13 cellular contexts compared by ENCODE assay signal in the genomic region with DNA sequence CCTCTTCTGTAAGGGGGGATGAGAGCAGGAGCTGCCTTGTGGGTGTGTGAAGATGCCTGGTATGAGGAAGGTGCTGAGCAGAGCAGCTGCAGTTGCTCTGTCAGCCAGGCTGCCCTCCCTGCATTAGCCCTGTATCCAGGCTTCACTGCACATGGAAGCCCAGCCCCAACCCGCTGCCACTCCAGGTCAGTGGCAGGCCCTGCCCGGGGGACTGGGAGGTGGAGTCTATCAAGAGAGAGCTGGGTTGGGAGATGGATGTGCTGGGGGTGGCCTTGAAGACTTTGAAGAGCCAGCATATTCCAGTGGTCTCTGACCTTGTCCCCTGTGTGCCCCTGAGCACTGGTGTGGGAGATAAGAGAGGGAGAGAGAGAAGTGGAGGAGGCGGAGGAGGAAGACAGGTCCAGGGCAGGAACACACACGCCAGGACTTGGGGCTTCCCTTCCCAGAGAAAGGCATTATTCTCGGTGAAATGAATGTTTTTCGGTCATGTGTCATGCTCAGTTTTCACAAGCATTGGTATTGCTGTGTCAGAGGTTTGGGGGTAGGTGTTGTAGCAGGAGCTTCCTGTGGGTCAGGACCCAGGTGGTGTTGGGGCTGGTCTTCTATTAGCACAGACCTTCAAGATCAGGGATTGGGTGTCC. TPM values are rescaled to one million over a fixed set of nuclear protein-coding genes. Genes with fewer than 3 reads are reported as not detected.
DNase-seq lines count a peak whose midpoint lies in the region; ATAC-seq, FAIRE-seq and TF ChIP-seq lines count a peak whose summit lies in the region.
"Had no signal": no experiment of that assay in that cellular context is flagged by ENCODE, and none has a peak within 500 bp of the region (broad histone marks: within the 10 kb centered on the region; RNA-seq: fewer than 3 reads in every experiment).

No MANE protein-coding gene starts in this region.

- H3K27ac Mint-ChIP-seq in CD4-positive, alpha-beta T cell, result peak overlapping the region; percentile 81
- H3K27ac Mint-ChIP-seq in HFFc6 (peak overlapping the region; percentile 89), astrocyte (ENCODE audit: unreplicated experiment) (peak overlapping the region; percentile 81)
- H3K27ac Mint-ChIP-seq in natural killer cell treated with Interleukin-12 subunit alpha and Interleukin-12 subunit beta and Interleukin-15 and Interleukin-18, amount 100 ng/mL, for 72 hours, result peak overlapping the region; percentile 92 to 98

- H3K4me3 Mint-ChIP-seq in CD4-positive, alpha-beta T cell, result peak overlapping the region; percentile 85
- H3K4me3 Mint-ChIP-seq in HFFc6 (peak overlapping the region; percentile 93; the same call in 1 of the 2 replicates), astrocyte (ENCODE audit: unreplicated experiment) (no peak overlapping the region)
- peak overlapping the region; percentile 94 for H3K4me3 Mint-ChIP-seq in natural killer cell treated with Interleukin-12 subunit alpha and Interleukin-12 subunit beta and Interleukin-15 and Interleukin-18, amount 100 ng/mL, for 72 hours

- POLR2A ChIA-PET in CD4-positive, alpha-beta T cell (lab: Charles Lee), result no interaction called here

- intact Hi-C loops in CD4-positive, alpha-beta T cell (cut with DNase I, micrococcal nuclease), result loop anchor here in 1 of 2 experiments (2.0 to 10.0 kb wide), 5 partner anchors 58 to 1313 kb away; no protein-coding TSS in a partner anchor

- peaks cover 36% of the 10 kb centered on the region for H3K36me3 ChIP-seq in astrocyte (ENCODE audit: insufficient read depth, low read length)

- H3K27ac ChIP-seq in CD4-positive, alpha-beta T cell (ENCODE audit: low read depth, low read length), result no peak overlapping the region
- no peak overlapping the region for H3K27ac ChIP-seq in astrocyte (ENCODE audit: low read depth, low read length)
- H3K27ac ChIP-seq: parathyroid adenoma, VCaP had no signal

- no peak overlapping the region for H3K4me2 ChIP-seq in astrocyte (ENCODE audit: low read length)

- FAIRE-seq in astrocyte (lab: Jason Lieb, UNC), result no peak
- FAIRE-seq in urothelium cell line (lab: Jason Lieb, UNC), result no peak
- FAIRE-seq: H1 had no signal

- peaks cover 39% of the 10 kb centered on the region for H3K79me2 ChIP-seq in astrocyte (ENCODE audit: insufficient read depth, low read length)
- H3K79me2 ChIP-seq: parathyroid adenoma had no signal

- ATAC-seq in CD4-positive, alpha-beta T cell (ENCODE audit: poor library complexity), result no peak
- no peak for ATAC-seq in natural killer cell treated with Interleukin-12 subunit alpha and Interleukin-12 subunit beta and Interleukin-15 and Interleukin-18, amount 100 ng/mL, for 72 hours
- ATAC-seq in HG03139 (IDR thresholded peaks at IDR 0.05; ENCODE audit: unreplicated experiment), result no peak
- no peak for ATAC-seq in GM19351 (IDR thresholded peaks at IDR 0.05; ENCODE audit: unreplicated experiment)

- no peaks in the 10 kb centered on the region for H3K27me3 Mint-ChIP-seq in CD4-positive, alpha-beta T cell
- peaks cover 4% of the 10 kb centered on the region for H3K27me3 Mint-ChIP-seq in HFFc6 (ENCODE audit: insufficient read depth)
- peaks cover 3% of the 10 kb centered on the region for H3K27me3 Mint-ChIP-seq in astrocyte (ENCODE audit: low read depth, unreplicated experiment)
- no peaks in the 10 kb centered on the region for H3K27me3 Mint-ChIP-seq in natural killer cell treated with Interleukin-12 subunit alpha and Interleukin-12 subunit beta and Interleukin-15 and Interleukin-18, amount 100 ng/mL, for 72 hours

- H3K9me3 ChIP-seq in CD4-positive, alpha-beta T cell (ENCODE audit: control insufficient read depth, low read length), result no peaks in the 10 kb centered on the region
- no peaks in the 10 kb centered on the region for H3K9me3 ChIP-seq in astrocyte (ENCODE audit: insufficient read depth, low read depth, low read length)

- no peak overlapping the region for H2AFZ ChIP-seq in astrocyte (ENCODE audit: low read depth, low read length)
- H2AFZ ChIP-seq: parathyroid adenoma had no signal

- no peak overlapping the region for H3K4me3 ChIP-seq in astrocyte (ENCODE audit: insufficient read depth, low read depth, low read length)

- H3K9me3 Mint-ChIP-seq in CD4-positive, alpha-beta T cell, result no peaks in the 10 kb centered on the region
- H3K9me3 Mint-ChIP-seq in HFFc6, result no peaks in the 10 kb centered on the region
- H3K9me3 Mint-ChIP-seq in astrocyte (ENCODE audit: unreplicated experiment), result peaks cover 5% of the 10 kb centered on the region
- no peaks in the 10 kb centered on the region for H3K9me3 Mint-ChIP-seq in natural killer cell treated with Interleukin-12 subunit alpha and Interleukin-12 subunit beta and Interleukin-15 and Interleukin-18, amount 100 ng/mL, for 72 hours

- H3K36me3 Mint-ChIP-seq in CD4-positive, alpha-beta T cell (ENCODE audit: low read depth), result peaks cover 65% of the 10 kb centered on the region
- H3K36me3 Mint-ChIP-seq in HFFc6 (ENCODE audit: low read depth) (peaks cover 52% of the 10 kb centered on the region), astrocyte (ENCODE audit: low read depth, unreplicated experiment) (peaks cover 29% of the 10 kb centered on the region)
- H3K36me3 Mint-ChIP-seq in natural killer cell treated with Interleukin-12 subunit alpha and Interleukin-12 subunit beta and Interleukin-15 and Interleukin-18, amount 100 ng/mL, for 72 hours, result peaks cover 32% of the 10 kb centered on the region

- H3K4me1 Mint-ChIP-seq in CD4-positive, alpha-beta T cell (ENCODE audit: low read depth), result peaks cover 27% of the 10 kb centered on the region
- peaks cover 19% of the 10 kb centered on the region for H3K4me1 Mint-ChIP-seq in HFFc6 (ENCODE audit: low read depth)
- H3K4me1 Mint-ChIP-seq in astrocyte (ENCODE audit: low read depth, unreplicated experiment), result peaks cover 2% of the 10 kb centered on the region
- H3K4me1 Mint-ChIP-seq in natural killer cell treated with Interleukin-12 subunit alpha and Interleukin-12 subunit beta and Interleukin-15 and Interleukin-18, amount 100 ng/mL, for 72 hours (ENCODE audit: low read depth in 2 of 2), result peaks cover 46 to 50% of the 10 kb centered on the region in 2 donors

- DNase-seq in CD4-positive, alpha-beta T cell, result peak in 1 of 10 experiments; percentile 23
- no peak for DNase-seq in HFFc6
- DNase-seq in astrocyte (ENCODE audit: low read depth), result no peak
- DNase-seq in natural killer cell treated with Interleukin-12 subunit alpha and Interleukin-12 subunit beta and Interleukin-15 and Interleukin-18, amount 100 ng/mL, for 72 hours (ENCODE audit: low spot score), result no peak
- no peak for DNase-seq in T-helper 9 cell
- DNase-seq in urothelium cell line (ENCODE audit: low spot score), result no peak
- DNase-seq: amniotic stem cell, NCI-H1436 treated with DMSO at 0.1 percent for 48 hours had no signal

- CTCF ChIA-PET in CD4-positive, alpha-beta T cell (lab: Charles Lee), result no interaction called here

- no peaks in the 10 kb centered on the region for H3K27me3 ChIP-seq in CD4-positive, alpha-beta T cell (ENCODE audit: control insufficient read depth, insufficient read depth, low read length)
- H3K27me3 ChIP-seq in astrocyte (ENCODE audit: insufficient read depth, low read length), result no peaks in the 10 kb centered on the region

- TF ChIP-seq CTCF in CD4-positive, alpha-beta T cell (IDR thresholded peaks at IDR 0.05), result no peak
- TF ChIP-seq CTCF in HFFc6 (IDR thresholded peaks at IDR 0.05) (no peak), astrocyte (IDR thresholded peaks at IDR 0.05; ENCODE audit: insufficient read depth, low read depth, low read length) (no peak)

- H3K9ac ChIP-seq in astrocyte (ENCODE audit: low read length), result no peak overlapping the region
- H3K9ac ChIP-seq: parathyroid adenoma had no signal

- H3K4me1 ChIP-seq in astrocyte (ENCODE audit: insufficient read depth, low read length), result peaks cover 19% of the 10 kb centered on the region

- peaks cover 58% of the 10 kb centered on the region for H4K20me1 ChIP-seq in astrocyte (ENCODE audit: insufficient read depth, low read length)

RNA-seq across cellular contexts. Expression of a gene that starts 2.6 kb away (rescaled TPM):
- total RNA-seq in CD4-positive, alpha-beta T cell, result 10 to 100 TPM; 42.4 to 42.7 TPM
- 100 to 1,000 TPM in 3 of 6 experiments, 10 to 100 TPM in 3; 66.1 to 109 (median 98.9) TPM for total RNA-seq in HFFc6 (2021; fragmentation: NEBNext Ultra II Directional; extraction: Animal tissue kit (Norgen Biotek cat#: 25700))
- 25.3 and 31.7 TPM in 2 replicates for total RNA-seq in astrocyte
- 100 to 1,000 TPM; 266 to 391 TPM for total RNA-seq in natural killer cell treated with Interleukin-12 subunit alpha and Interleukin-12 subunit beta and Interleukin-15 and Interleukin-18, amount 100 ng/mL, for 72 hours
